In genomic region chr5:109468737-109469420, GRCh38 we compare ENCODE assay signal across 8 cellular contexts. TPM values are rescaled to one million over a fixed set of nuclear protein-coding genes. Genes with fewer than 3 reads are reported as not detected.
DNase-seq lines count a peak whose midpoint lies in the region; ATAC-seq, FAIRE-seq and TF ChIP-seq lines count a peak whose summit lies in the region.

No MANE protein-coding gene starts in this region.

- H3K27ac ChIP-seq in endothelial cell of umbilical vein (ENCODE audit: insufficient read depth, low read depth, low read length): no peak overlapping the region

- no peak overlapping the region for H3K27ac Mint-ChIP-seq in activated CD8-positive, alpha-beta memory T cell treated with anti-CD3 and anti-CD28 coated beads, Interleukin-2, amount 10 ng/mL, durations not matched to agents 7 days and 5 days

- H3K9me3 Mint-ChIP-seq in activated CD8-positive, alpha-beta memory T cell treated with anti-CD3 and anti-CD28 coated beads, Interleukin-2, amount 10 ng/mL, durations not matched to agents 7 days and 5 days (ENCODE audit: low read depth): no peaks in the 10 kb centered on the region

- H3K9me3 ChIP-seq in endothelial cell of umbilical vein (replicated peaks; ENCODE audit: control insufficient read depth, insufficient read depth, low read length): no peaks in the 10 kb centered on the region
- no peaks in the 10 kb centered on the region for H3K9me3 ChIP-seq in mucosa of descending colon

- H3K9me1 ChIP-seq in endothelial cell of umbilical vein (replicated peaks; ENCODE audit: control insufficient read depth, extremely low read depth, insufficient read depth, low read length): no peaks in the 10 kb centered on the region

- H3K36me3 ChIP-seq in endothelial cell of umbilical vein (ENCODE audit: control insufficient read depth in 2 of 2, extremely low read depth in 1 of 2, insufficient read depth in 2 of 2, low read length in 2 of 2): no peaks in the 10 kb centered on the region
- H3K36me3 ChIP-seq in mucosa of descending colon (ENCODE audit: low read depth): no peaks in the 10 kb centered on the region

- peak; percentile 93 for FAIRE-seq in HTR-8/SVneo (lab: Jason Lieb, UNC)
- peak; percentile 98 for FAIRE-seq in endothelial cell of umbilical vein (lab: Jason Lieb, UNC)

- no peak for TF ChIP-seq POLR2A in endothelial cell of umbilical vein (IDR thresholded peaks at IDR 0.05; ENCODE audit: low read depth, low read length)

- TF ChIP-seq CTCF in endothelial cell of umbilical vein (IDR thresholded peaks at IDR 0.05; ENCODE audit: extremely low read depth in 1 of 2, insufficient read depth in 1 of 2, low read depth in 1 of 2, low read length in 2 of 2) (peak; percentile 69 to 73), mucosa of descending colon (IDR thresholded peaks at IDR 0.05) (peak; percentile 54)

- H3K4me1 ChIP-seq in endothelial cell of umbilical vein (ENCODE audit: control insufficient read depth, extremely low read depth, insufficient read depth, low read length) (peaks cover 2% of the 10 kb centered on the region), mucosa of descending colon (ENCODE audit: low read depth) (peaks cover 3% of the 10 kb centered on the region)

- no peak overlapping the region for H3K9ac ChIP-seq in endothelial cell of umbilical vein (replicated peaks; ENCODE audit: extremely low read depth, insufficient read depth, low read length)

- CTCF ChIA-PET in activated CD8-positive, alpha-beta memory T cell treated with anti-CD3 and anti-CD28 coated beads, Interleukin-2, amount 10 ng/mL, durations not matched to agents 7 days and 5 days (lab: Charles Lee): interaction anchor here (0.9 to 1.4 kb wide), 3 partner anchors 10 to 827 kb away, joined by 3 to 6 read pairs (median 3); no protein-coding TSS in a partner anchor
- CTCF ChIA-PET in endothelial cell of umbilical vein (lab: Charles Lee): interaction anchor here (0.6 to 1.0 kb wide), 4 partner anchors 9 to 827 kb away, joined by 3 to 7 read pairs (median 4); partner anchors contain the start of gene MAN2A1

- no peak overlapping the region for H3K4me2 ChIP-seq in endothelial cell of umbilical vein (ENCODE audit: insufficient read depth, low read length)

- intact Hi-C loops in endothelial cell of umbilical vein (cut with micrococcal nuclease) (loop anchor here (1.0 to 10.0 kb wide), 8 partner anchors 59 to 946 kb away; no protein-coding TSS in a partner anchor), mucosa of descending colon (cut with DNase I, micrococcal nuclease) (no loop called here)

- H3K36me3 Mint-ChIP-seq in activated CD8-positive, alpha-beta memory T cell treated with anti-CD3 and anti-CD28 coated beads, Interleukin-2, amount 10 ng/mL, durations not matched to agents 7 days and 5 days: no peaks in the 10 kb centered on the region

- peaks cover 17% of the 10 kb centered on the region for H3K27me3 Mint-ChIP-seq in activated CD8-positive, alpha-beta memory T cell treated with anti-CD3 and anti-CD28 coated beads, Interleukin-2, amount 10 ng/mL, durations not matched to agents 7 days and 5 days

- H4K20me1 ChIP-seq in endothelial cell of umbilical vein (replicated peaks; ENCODE audit: control insufficient read depth, extremely low read depth, insufficient read depth, low read length): no peaks in the 10 kb centered on the region

- H3K4me3 ChIP-seq in endothelial cell of umbilical vein (replicated peaks in 1 of 3; ENCODE audit: insufficient read depth in 1 of 3, low read depth in 1 of 3, low read length in 3 of 3) (no peak overlapping the region), mucosa of descending colon (peak overlapping the region; percentile 9)

- POLR2A ChIA-PET in endothelial cell of umbilical vein (lab: Charles Lee): no interaction called here

- no peak overlapping the region for H3K4me3 Mint-ChIP-seq in activated CD8-positive, alpha-beta memory T cell treated with anti-CD3 and anti-CD28 coated beads, Interleukin-2, amount 10 ng/mL, durations not matched to agents 7 days and 5 days

- BruUV-seq in endothelial cell of umbilical vein (replicated peaks; lab: Mats Ljungman, UMichigan): no TSS peak

- DNase-seq in DMS153 treated with DMSO at 0.1 percent for 48 hours (lab: John Stamatoyannopoulos, UW; ENCODE audit: unreplicated experiment): peak; percentile 43
- DNase-seq in HTR-8/SVneo (ENCODE audit: insufficient read length, low spot score): peak; percentile 75
- peak; percentile 28 for DNase-seq in NOMO-1 treated with dmso at 0.1 percent for 144 hours (lab: John Stamatoyannopoulos, UW; ENCODE audit: unreplicated experiment)
- DNase-seq in activated CD8-positive, alpha-beta memory T cell treated with anti-CD3 and anti-CD28 coated beads, Interleukin-2, amount 10 ng/mL, durations not matched to agents 7 days and 5 days: peak; percentile 89
- DNase-seq in endothelial cell of umbilical vein (ENCODE audit: low read depth, low spot score): peak; percentile 94
- DNase-seq in mucosa of descending colon: peak; percentile 93 to 99 (median 93)
- DNase-seq in stimulated activated CD8-positive, alpha-beta memory T cell treated with anti-CD3 and anti-CD28 coated beads, Interleukin-4, amount 100 ng/mL, for 4 hours (ENCODE audit: low read depth in 2 of 2, low spot score in 1 of 2): peak; percentile 38 to 48

- H3K4me1 Mint-ChIP-seq in activated CD8-positive, alpha-beta memory T cell treated with anti-CD3 and anti-CD28 coated beads, Interleukin-2, amount 10 ng/mL, durations not matched to agents 7 days and 5 days: peaks cover 8% of the 10 kb centered on the region

- ATAC-seq in GM21528 (IDR thresholded peaks at IDR 0.05; ENCODE audit: low FRiP score, unreplicated experiment): peak; percentile 97
- peak; percentile 84 for ATAC-seq in activated CD8-positive, alpha-beta memory T cell treated with anti-CD3 and anti-CD28 coated beads, Interleukin-2, amount 10 ng/mL, durations not matched to agents 7 days and 5 days
- peak; percentile 100 for ATAC-seq in mucosa of descending colon

- H3K27me3 ChIP-seq in endothelial cell of umbilical vein (ENCODE audit: control insufficient read depth in 2 of 2, insufficient read depth in 2 of 2, low read length in 2 of 2): no peaks in the 10 kb centered on the region

- dilution Hi-C loops in endothelial cell of umbilical vein (cut with MboI; ENCODE audit: extremely low pct_ligation_motif_present, low sequenced_read_pairs): no loop called here

- no peaks in the 10 kb centered on the region for H3K79me2 ChIP-seq in endothelial cell of umbilical vein (ENCODE audit: control insufficient read depth, insufficient read depth, low read length)

- no peak overlapping the region for H2AFZ ChIP-seq in endothelial cell of umbilical vein (ENCODE audit: low read depth, low read length)

TF ChIP-seq in endothelial cell of umbilical vein, 7 proteins besides CTCF, POLR2A, EP300 and RAD21:
- TF ChIP-seq GATA2 (IDR thresholded peaks at IDR 0.05; ENCODE audit: insufficient read depth, insufficient read length, low read depth, low read length): no peak
- TF ChIP-seq JUN (IDR thresholded peaks at IDR 0.05; ENCODE audit: borderline replicate concordance, insufficient read depth, insufficient read length, low read depth): no peak
- no peak for TF ChIP-seq MYC (IDR thresholded peaks at IDR 0.05; ENCODE audit: low read depth, low read length)
- TF ChIP-seq POLR2AphosphoS5 (IDR thresholded peaks at IDR 0.05; ENCODE audit: insufficient read depth, low read depth, low read length): peak; percentile 35
- TF ChIP-seq FOS (IDR thresholded peaks at IDR 0.05; ENCODE audit: borderline replicate concordance, insufficient read depth, low read length): no peak
- TF ChIP-seq, protein P1, sequence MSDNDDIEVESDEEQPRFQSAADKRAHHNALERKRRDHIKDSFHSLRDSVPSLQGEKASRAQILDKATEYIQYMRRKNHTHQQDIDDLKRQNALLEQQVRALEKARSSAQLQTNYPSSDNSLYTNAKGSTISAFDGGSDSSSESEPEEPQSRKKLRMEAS (IDR thresholded peaks at IDR 0.05; ENCODE audit: insufficient read depth, insufficient read length): no peak
- no peak for TF ChIP-seq EZH2 (IDR thresholded peaks at IDR 0.05; ENCODE audit: borderline replicate concordance, low read depth, low read length, severe bottlenecking)

RNA-seq across cellular contexts. Expression of gene PJA2, which starts 59.1 kb away (rescaled TPM):
- total RNA-seq in activated CD8-positive, alpha-beta memory T cell treated with anti-CD3 and anti-CD28 coated beads, Interleukin-2, amount 10 ng/mL, durations not matched to agents 7 days and 5 days: 10 to 100 TPM; 49.1 to 54.2 TPM
- total RNA-seq in endothelial cell of umbilical vein (61.8 and 64.9 TPM in 2 replicates), mucosa of descending colon (100 to 1,000 TPM in 1 of 3 donors, 10 to 100 TPM in 2; 76.5 to 139 (median 83.7) TPM)
- polyA plus RNA-seq in endothelial cell of umbilical vein: 18.5 and 24.4 TPM in 2 replicates
- polyA plus RNA-seq in endothelial cell of umbilical vein (2011; cell fraction: cytosol; rRNA removed): 27.0 and 30.0 TPM in 2 replicates
- polyA plus RNA-seq in endothelial cell of umbilical vein (2011; cell fraction: nucleus; rRNA removed): 25.7 and 32.4 TPM in 2 replicates
- polyA plus RNA-seq in endothelial cell of umbilical vein (2012): 35.1 and 41.5 TPM in 2 replicates
- polyA minus RNA-seq in endothelial cell of umbilical vein: 64.2 and 71.4 TPM in 2 replicates
- 26.6 TPM for polyA minus RNA-seq in endothelial cell of umbilical vein (2011; cell fraction: cytosol; rRNA and poly(A)+ RNA removed)
- polyA minus RNA-seq in endothelial cell of umbilical vein (2011; cell fraction: nucleus; rRNA and poly(A)+ RNA removed): 50.5 and 68.6 TPM in 2 replicates

Comparison
In these comparisons a context has a peak if more than half of its experiments do, and no peak if none do; other contexts are left out.
1. DNase-seq: peak in every context shown above with its lines; median percentile 94 in endothelial cell of umbilical vein; 93 in mucosa of descending colon; 89 in activated CD8-positive, alpha-beta memory T cell treated with anti-CD3 and anti-CD28 coated beads, Interleukin-2, amount 10 ng/mL, durations not matched to agents 7 days and 5 days; 75 in HTR-8/SVneo; 43 in DMS153 treated with DMSO at 0.1 percent for 48 hours; 43 in stimulated activated CD8-positive, alpha-beta memory T cell treated with anti-CD3 and anti-CD28 coated beads, Interleukin-4, amount 100 ng/mL, for 4 hours; 28 in NOMO-1 treated with dmso at 0.1 percent for 144 hours.